Comparison of ENCODE assay signal across 1 cellular context in the genomic region with DNA sequence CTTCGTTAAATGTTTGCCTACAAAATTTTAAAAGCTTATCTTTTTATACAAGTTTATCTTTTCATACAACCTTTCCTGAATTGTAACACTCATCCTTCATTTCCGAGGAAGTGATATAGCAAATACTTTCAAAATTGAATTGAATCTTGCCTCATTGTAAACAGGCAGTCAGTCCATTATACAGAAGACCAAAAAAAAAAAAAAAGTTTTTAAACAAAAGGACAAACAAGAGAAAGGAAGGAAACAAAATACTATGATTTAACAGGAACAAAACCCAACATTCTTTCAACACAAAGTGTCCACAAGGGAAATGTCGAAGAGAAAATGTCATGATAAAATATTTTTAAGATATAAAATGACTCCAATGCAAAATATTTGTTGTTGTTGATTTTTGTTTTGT.
TF ChIP-seq lines count a peak whose summit lies in the region.

No MANE protein-coding gene starts in this region.

TF ChIP-seq in HepG2, 621 proteins besides CTCF, POLR2A, EP300 and RAD21:
- TF ChIP-seq GFI1 (CRISPR knock-in tag; IDR thresholded peaks at IDR 0.05; ENCODE audit: borderline replicate concordance), result no peak
- no peak for TF ChIP-seq ZBTB7B (CRISPR knock-in tag; IDR thresholded peaks at IDR 0.05)
- TF ChIP-seq SKI (IDR thresholded peaks at IDR 0.05; ENCODE audit: partially characterized antibody), result no peak
- TF ChIP-seq BRCA1 (CRISPR knock-in tag; IDR thresholded peaks at IDR 0.05), result no peak
- TF ChIP-seq, protein P1, sequence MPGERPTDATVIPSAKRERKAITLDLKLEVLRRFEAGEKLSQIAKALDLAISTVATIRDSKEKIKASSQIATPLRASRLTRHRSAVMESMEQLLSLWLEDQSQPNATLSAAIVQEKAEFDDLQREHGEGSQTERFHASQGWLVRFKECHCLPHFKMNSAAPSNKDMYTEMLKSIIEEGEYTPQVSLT (CRISPR knock-in tag; IDR thresholded peaks at IDR 0.05; ENCODE audit: borderline replicate concordance, low read depth), result no peak
- TF ChIP-seq, protein P2, sequence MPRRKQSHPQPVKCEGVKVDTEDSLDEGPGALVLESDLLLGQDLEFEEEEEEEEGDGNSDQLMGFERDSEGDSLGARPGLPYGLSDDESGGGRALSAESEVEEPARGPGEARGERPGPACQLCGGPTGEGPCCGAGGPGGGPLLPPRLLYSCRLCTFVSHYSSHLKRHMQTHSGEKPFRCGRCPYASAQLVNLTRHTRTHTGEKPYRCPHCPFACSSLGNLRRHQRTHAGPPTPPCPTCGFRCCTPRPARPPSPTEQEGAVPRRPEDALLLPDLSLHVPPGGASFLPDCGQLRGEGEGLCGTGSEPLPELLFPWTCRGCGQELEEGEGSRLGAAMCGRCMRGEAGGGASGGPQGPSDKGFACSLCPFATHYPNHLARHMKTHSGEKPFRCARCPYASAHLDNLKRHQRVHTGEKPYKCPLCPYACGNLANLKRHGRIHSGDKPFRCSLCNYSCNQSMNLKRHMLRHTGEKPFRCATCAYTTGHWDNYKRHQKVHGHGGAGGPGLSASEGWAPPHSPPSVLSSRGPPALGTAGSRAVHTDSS (CRISPR knock-in tag; conservative IDR thresholded peaks at IDR 0.05), result no peak
